In the genomic region with DNA sequence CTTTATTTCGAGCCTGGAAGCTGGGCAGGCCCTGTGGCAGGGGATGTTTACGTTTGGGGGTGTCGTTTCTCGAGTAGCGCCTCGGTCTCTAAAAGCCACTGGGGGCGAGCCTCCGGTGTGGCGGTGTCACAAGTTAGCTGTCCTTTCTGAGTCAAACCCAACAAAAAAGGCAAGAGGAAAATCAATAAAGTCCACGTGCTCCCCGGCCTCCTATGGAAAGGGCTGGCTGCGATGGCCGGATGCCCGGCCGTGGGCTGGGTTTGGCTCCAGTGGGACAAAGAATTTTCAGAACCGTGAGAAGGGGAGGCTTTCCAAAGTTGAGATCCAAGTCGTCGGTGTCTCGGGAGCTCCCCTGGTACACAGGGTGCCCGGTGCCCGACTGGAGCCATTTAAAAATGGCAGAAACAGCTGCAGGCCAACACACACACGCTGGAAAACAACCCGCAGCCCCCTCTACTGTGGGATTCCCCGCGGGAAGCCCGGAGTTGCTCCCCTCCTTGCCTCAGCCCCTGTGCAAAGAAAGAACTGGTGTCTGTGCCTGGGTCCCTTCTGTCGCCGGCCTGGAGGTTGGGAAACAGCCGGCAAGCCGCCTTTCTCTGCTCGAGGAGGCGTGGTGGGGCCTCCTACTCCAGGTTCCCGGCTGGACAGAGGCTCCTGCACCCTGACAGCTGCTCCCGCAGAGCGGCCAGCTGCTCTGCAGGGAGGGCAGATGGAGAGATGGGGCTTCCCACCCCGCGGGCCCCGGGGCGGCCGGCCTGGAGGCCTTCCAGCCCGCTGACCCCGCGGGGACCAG, we compare ENCODE assay signal across 8 cellular contexts. TPM values are rescaled to one million over a fixed set of nuclear protein-coding genes. Genes with fewer than 3 reads are reported as not detected.
DNase-seq lines count a peak whose midpoint lies in the region; ATAC-seq and TF ChIP-seq lines count a peak whose summit lies in the region.

No MANE protein-coding gene starts in this region.

- H3K4me1 Mint-ChIP-seq in activated naive CD4-positive, alpha-beta T cell treated with anti-CD3 and anti-CD28 coated beads, Interleukin-2, amount 10 ng/mL, durations not matched to agents 7 days and 5 days: peaks cover 13% of the 10 kb centered on the region
- peaks cover 15% of the 10 kb centered on the region for H3K4me1 Mint-ChIP-seq in activated naive CD8-positive, alpha-beta T cell treated with anti-CD3 and anti-CD28 coated beads for 36 hours
- peaks cover 16% of the 10 kb centered on the region for H3K4me1 Mint-ChIP-seq in nephron

- peaks cover 59% of the 10 kb centered on the region for H3K27me3 Mint-ChIP-seq in activated naive CD4-positive, alpha-beta T cell treated with anti-CD3 and anti-CD28 coated beads, Interleukin-2, amount 10 ng/mL, durations not matched to agents 7 days and 5 days
- H3K27me3 Mint-ChIP-seq in activated naive CD8-positive, alpha-beta T cell treated with anti-CD3 and anti-CD28 coated beads for 36 hours: peaks cover 11% of the 10 kb centered on the region
- H3K27me3 Mint-ChIP-seq in nephron (ENCODE audit: low read depth): peaks cover 15% of the 10 kb centered on the region

- CTCF ChIA-PET in activated naive CD4-positive, alpha-beta T cell treated with anti-CD3 and anti-CD28 coated beads, Interleukin-2, amount 10 ng/mL, durations not matched to agents 7 days and 5 days (lab: Charles Lee): interaction anchor here (1.9 kb wide), 1 partner anchor 9 kb away, joined by 4 read pairs; no protein-coding TSS in a partner anchor

- no peak for TF ChIP-seq CTCF in nephron (IDR thresholded peaks at IDR 0.05; ENCODE audit: unreplicated experiment in 3 of 3)

- ATAC-seq in GM18873 (IDR thresholded peaks at IDR 0.05; ENCODE audit: low FRiP score, unreplicated experiment): no peak

- peak; percentile 40 for DNase-seq in activated naive CD4-positive, alpha-beta T cell treated with anti-CD3 and anti-CD28 coated beads, Interleukin-2, amount 10 ng/mL, durations not matched to agents 7 days and 5 days
- DNase-seq in activated naive CD4-positive, alpha-beta T cell treated with anti-CD3 and anti-CD28 coated beads, Interleukin-2, amount 50 U/mL, for 16 hours: no peak
- DNase-seq in NCI-H2029 treated with DMSO at 0.1 percent for 48 hours (lab: John Stamatoyannopoulos, UW) (peak; percentile 28), globus pallidus (ENCODE audit: low spot score) (peak; percentile 77)
- DNase-seq in activated naive CD8-positive, alpha-beta T cell treated with anti-CD3 and anti-CD28 coated beads for 36 hours: peak; percentile 48
- DNase-seq in stimulated activated CD4-positive, alpha-beta T cell treated with anti-CD3 and anti-CD28 coated beads, Interleukin-4, amount 100 ng/mL, for 24 hours: no peak

- H3K36me3 Mint-ChIP-seq in activated naive CD4-positive, alpha-beta T cell treated with anti-CD3 and anti-CD28 coated beads, Interleukin-2, amount 10 ng/mL, durations not matched to agents 7 days and 5 days: peaks cover 5% of the 10 kb centered on the region
- peaks cover 1% of the 10 kb centered on the region for H3K36me3 Mint-ChIP-seq in activated naive CD8-positive, alpha-beta T cell treated with anti-CD3 and anti-CD28 coated beads for 36 hours
- H3K36me3 Mint-ChIP-seq in nephron (ENCODE audit: low read depth): peaks cover 4% of the 10 kb centered on the region

- H3K4me3 Mint-ChIP-seq in activated naive CD4-positive, alpha-beta T cell treated with anti-CD3 and anti-CD28 coated beads, Interleukin-2, amount 10 ng/mL, durations not matched to agents 7 days and 5 days: peak overlapping the region; percentile 78
- peak overlapping the region; percentile 78 for H3K4me3 Mint-ChIP-seq in activated naive CD8-positive, alpha-beta T cell treated with anti-CD3 and anti-CD28 coated beads for 36 hours
- H3K4me3 Mint-ChIP-seq in nephron: peak overlapping the region; percentile 94 to 99 (median 99)

- H3K9me3 Mint-ChIP-seq in activated naive CD4-positive, alpha-beta T cell treated with anti-CD3 and anti-CD28 coated beads, Interleukin-2, amount 10 ng/mL, durations not matched to agents 7 days and 5 days: peaks cover 8% of the 10 kb centered on the region
- no peaks in the 10 kb centered on the region for H3K9me3 Mint-ChIP-seq in activated naive CD8-positive, alpha-beta T cell treated with anti-CD3 and anti-CD28 coated beads for 36 hours
- peaks cover 12% of the 10 kb centered on the region for H3K9me3 Mint-ChIP-seq in nephron

- H3K27ac Mint-ChIP-seq in activated naive CD4-positive, alpha-beta T cell treated with anti-CD3 and anti-CD28 coated beads, Interleukin-2, amount 10 ng/mL, durations not matched to agents 7 days and 5 days: peak overlapping the region; percentile 67
- peak overlapping the region; percentile 54 for H3K27ac Mint-ChIP-seq in activated naive CD8-positive, alpha-beta T cell treated with anti-CD3 and anti-CD28 coated beads for 36 hours
- peak overlapping the region; percentile 98 to 99 (median 99) for H3K27ac Mint-ChIP-seq in nephron

RNA-seq across cellular contexts. Expression of gene BCL7A, which starts 1.9 kb away (rescaled TPM):
- 1 to 10 TPM; 6.7 to 7.2 TPM for total RNA-seq in activated naive CD8-positive, alpha-beta T cell treated with anti-CD3 and anti-CD28 coated beads for 36 hours

RNA-seq across cellular contexts. Expression of gene MLXIP, which starts 55.0 kb away (rescaled TPM):
- total RNA-seq in activated naive CD8-positive, alpha-beta T cell treated with anti-CD3 and anti-CD28 coated beads for 36 hours: 10 to 100 TPM; 29.0 to 30.1 TPM

Comparison
In these comparisons a context has a peak if more than half of its experiments do, and no peak if none do; other contexts are left out.
1. DNase-seq: peak in activated naive CD4-positive, alpha-beta T cell treated with anti-CD3 and anti-CD28 coated beads, Interleukin-2, amount 10 ng/mL, durations not matched to agents 7 days and 5 days (single experiment), NCI-H2029 treated with DMSO at 0.1 percent for 48 hours (single experiment), activated naive CD8-positive, alpha-beta T cell treated with anti-CD3 and anti-CD28 coated beads for 36 hours (single experiment) and globus pallidus (single experiment); none in activated naive CD4-positive, alpha-beta T cell treated with anti-CD3 and anti-CD28 coated beads, Interleukin-2, amount 50 U/mL, for 16 hours (single experiment) and stimulated activated CD4-positive, alpha-beta T cell treated with anti-CD3 and anti-CD28 coated beads, Interleukin-4, amount 100 ng/mL, for 24 hours (single experiment).
2. Peak in every context shown above with its lines, with median percentiles within 50 percentile points of each other: H3K27ac Mint-ChIP-seq and H3K4me3 Mint-ChIP-seq.